In the genomic region with DNA sequence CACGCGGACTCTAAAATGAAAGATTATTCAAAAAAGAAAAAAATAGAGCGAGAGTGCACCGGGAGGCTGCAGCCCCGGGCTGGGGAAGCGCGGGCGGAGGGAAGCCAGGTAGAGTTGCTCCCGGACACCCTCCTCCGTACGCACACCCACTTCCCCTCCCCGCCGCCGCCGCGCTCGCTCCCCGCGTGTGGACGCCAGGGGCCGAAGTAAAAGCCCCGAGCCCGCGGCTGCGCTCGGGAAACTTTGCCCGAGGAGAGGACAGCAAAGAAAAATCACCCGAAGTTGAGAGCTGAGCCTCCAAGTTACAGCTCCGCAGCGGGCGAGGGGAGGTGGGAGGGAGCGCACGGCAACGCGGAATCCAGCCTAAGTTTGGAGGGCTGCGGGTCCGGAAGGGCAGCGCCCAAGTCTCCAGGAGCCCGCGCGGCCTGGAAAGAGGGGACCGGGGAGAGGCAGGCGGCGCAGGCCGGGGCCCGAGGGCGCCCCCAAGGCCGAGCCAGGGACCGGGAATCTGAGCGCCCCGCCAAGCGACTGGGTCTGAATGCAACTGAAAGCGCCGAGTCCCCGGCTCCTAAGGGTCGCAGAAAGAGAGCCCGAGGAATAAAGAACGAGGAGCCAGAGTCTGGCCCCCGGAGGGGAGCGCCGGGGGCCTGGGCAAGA, we compare ENCODE assay signal across 8 cellular contexts. TPM values are rescaled to one million over a fixed set of nuclear protein-coding genes. Genes with fewer than 3 reads are reported as not detected.
A peak's percentile ranks its signal among the peaks of the same experiment; 100 is the strongest.
DNase-seq lines count a peak whose midpoint lies in the region; ATAC-seq, FAIRE-seq and TF ChIP-seq lines count a peak whose summit lies in the region.

No MANE protein-coding gene starts in this region.

- peak; percentile 23 to 41 for ATAC-seq in A549
- ATAC-seq in sciatic nerve = peak; percentile 16

- H3K4me3 Mint-ChIP-seq in activated naive CD8-positive, alpha-beta T cell = peak overlapping the region; percentile 75

- peak overlapping the region; percentile 72 for H3K9ac ChIP-seq in Loucy (ENCODE audit: low read depth, low read length, poor library complexity, severe bottlenecking)

- peak; percentile 16; the same call in 1 of the 3 replicates for TF ChIP-seq CTCF in A549 (IDR thresholded peaks at IDR 0.05)
- no peak for TF ChIP-seq CTCF in GM10248 (IDR thresholded peaks at IDR 0.05; ENCODE audit: control extremely low read depth, extremely low read depth, low read depth, missing control alignments)
- TF ChIP-seq CTCF in Loucy (conservative IDR thresholded peaks at IDR 0.05; ENCODE audit: low read length) = no peak
- TF ChIP-seq CTCF in hepatocyte (IDR thresholded peaks at IDR 0.05; ENCODE audit: poor library complexity) = peak; percentile 3

- H3K4me1 ChIP-seq in A549 (peaks cover 42% of the 10 kb centered on the region), Loucy (ENCODE audit: insufficient read depth, low read length, poor library complexity, severe bottlenecking) (peaks cover 21% of the 10 kb centered on the region), hepatocyte (ENCODE audit: insufficient read depth) (peaks cover 21% of the 10 kb centered on the region)

- H3K27ac ChIP-seq in A549 (peak overlapping the region in 1 of 2 experiments; percentile 55; a peak in 2 of 6 replicates), hepatocyte (peak overlapping the region; percentile 91)

- H3K27me3 Mint-ChIP-seq in activated naive CD8-positive, alpha-beta T cell = peaks cover 19% of the 10 kb centered on the region

- H3K36me3 ChIP-seq in Loucy (ENCODE audit: insufficient read depth, low read length) (no peaks in the 10 kb centered on the region), hepatocyte (replicated peaks; ENCODE audit: insufficient read depth, low read depth) (no peaks in the 10 kb centered on the region)

- peak in 1 of 2 experiments; percentile 17 for DNase-seq in A549 (ENCODE audit: low read depth in 1 of 2, low spot score in 1 of 2)
- DNase-seq in GM10248 (ENCODE audit: extremely low spot score) = peak; percentile 37
- peak; percentile 79 for DNase-seq in hepatocyte (ENCODE audit: low spot score)
- peak; percentile 63 for DNase-seq in sciatic nerve (ENCODE audit: low spot score)
- no peak for DNase-seq in NCI-H128 (lab: John Stamatoyannopoulos, UW; ENCODE audit: unreplicated experiment)
- no peak for DNase-seq in GF-D8 (lab: John Stamatoyannopoulos, UW)

- CTCF ChIA-PET in A549 (lab: Yijun Ruan, JAX) (interaction anchor here (1.2 to 1.4 kb wide), 2 partner anchors 10 to 15 kb away, joined by 3 read pairs; no protein-coding TSS in a partner anchor), GM10248 (lab: Yijun Ruan, JAX) (interaction anchor here (1.0 to 1.6 kb wide), 3 partner anchors 9 to 1528 kb away, joined by 3 to 6 read pairs (median 4); no protein-coding TSS in a partner anchor)

- TF ChIP-seq POLR2A in A549 (IDR thresholded peaks at IDR 0.05; ENCODE audit: low read length) = no peak

- H3F3A ChIP-seq in Loucy (ENCODE audit: low read depth) = no peaks in the 10 kb centered on the region

- H4K20me1 ChIP-seq in Loucy (ENCODE audit: insufficient read depth, low read length, poor library complexity, severe bottlenecking) = peaks cover 23% of the 10 kb centered on the region
- H4K20me1 ChIP-seq in hepatocyte (ENCODE audit: insufficient read depth, poor library complexity, severe bottlenecking) = no peaks in the 10 kb centered on the region

- H3K4me3 ChIP-seq in A549 (peak overlapping the region; percentile 63), Loucy (ENCODE audit: low read length, poor library complexity, severe bottlenecking) (peak overlapping the region; percentile 93), hepatocyte (peak overlapping the region; percentile 92)

- H3K4me1 Mint-ChIP-seq in activated naive CD8-positive, alpha-beta T cell (ENCODE audit: low read depth) = peaks cover 42% of the 10 kb centered on the region

- H3K79me2 ChIP-seq in Loucy (ENCODE audit: insufficient read depth, low read length) (peaks cover 39% of the 10 kb centered on the region), hepatocyte (peaks cover 36% of the 10 kb centered on the region)

- POLR2A ChIA-PET in A549 (lab: Yijun Ruan, JAX) = interaction anchor here (0.6 kb wide), 1 partner anchor 21 kb away, joined by 5 read pairs; no protein-coding TSS in a partner anchor
- POLR2A ChIA-PET in GM10248 (lab: Yijun Ruan, JAX) = no interaction called here

- no peak overlapping the region for H3K27ac Mint-ChIP-seq in activated naive CD8-positive, alpha-beta T cell

- TF ChIP-seq EP300 in A549 (IDR thresholded peaks at IDR 0.05) = no peak

- H3K36me3 Mint-ChIP-seq in activated naive CD8-positive, alpha-beta T cell = no peaks in the 10 kb centered on the region

- 2% methylated on average over 57 of the region's 61 CpGs for WGBS in A549 (ENCODE audit: missing lambda C conversion rate)
- under 1% methylated on average over 53 of the region's 61 CpGs for WGBS in hepatocyte (ENCODE audit: low lambda C conversion rate, missing lambda C conversion rate)

- H3K4me2 ChIP-seq in A549 (peak overlapping the region; percentile 99), Loucy (ENCODE audit: low read depth, low read length, poor library complexity, severe bottlenecking) (peak overlapping the region; percentile 80), hepatocyte (peak overlapping the region; percentile 98)

- no peak for FAIRE-seq in A549 (lab: Jason Lieb, UNC)

- H3K9me3 ChIP-seq in A549 = no peaks in the 10 kb centered on the region
- no peaks in the 10 kb centered on the region for H3K9me3 ChIP-seq in Loucy (ENCODE audit: insufficient read depth, low read depth, low read length)
- no peaks in the 10 kb centered on the region for H3K9me3 ChIP-seq in hepatocyte (ENCODE audit: low read depth)

- H3K9me2 ChIP-seq in Loucy (replicated peaks; ENCODE audit: low read depth, low read length) (no peaks in the 10 kb centered on the region), hepatocyte (replicated peaks; ENCODE audit: insufficient read depth) (no peaks in the 10 kb centered on the region)

- H3K27me3 ChIP-seq in Loucy (ENCODE audit: insufficient read depth, low read length, poor library complexity, severe bottlenecking) = peaks cover 37% of the 10 kb centered on the region
- H3K27me3 ChIP-seq in hepatocyte = no peaks in the 10 kb centered on the region

- TF ChIP-seq RAD21 in A549 (conservative IDR thresholded peaks at IDR 0.05 in 1 of 2, IDR thresholded peaks at IDR 0.05 in 1 of 2) = no peak

- H2AFZ ChIP-seq in Loucy (ENCODE audit: low read length) (peak overlapping the region; percentile 88), hepatocyte (peak overlapping the region; percentile 59)

- intact Hi-C loops in sciatic nerve (cut with DNase I) = no loop called here

- H3K9me3 Mint-ChIP-seq in activated naive CD8-positive, alpha-beta T cell (ENCODE audit: low read depth) = no peaks in the 10 kb centered on the region

TF ChIP-seq in A549, 52 proteins besides CTCF, POLR2A, EP300 and RAD21:
- TF ChIP-seq RNF2 (IDR thresholded peaks at IDR 0.05; ENCODE audit: borderline replicate concordance, low read depth) (peak; percentile 88; the same call in 1 of the 2 replicates), MYC (IDR thresholded peaks at IDR 0.05; ENCODE audit: borderline replicate concordance, low read length) (no peak)

RNA-seq across cellular contexts. Expression of a gene that starts 0.7 kb away (rescaled TPM):
- polyA plus RNA-seq in A549 (2011; rRNA removed) (0.12 and 0.13 TPM in 2 replicates), A549 (2017; fragmentation: RNase III; extraction: RNeasy Plus Mini Kit Qiagen cat#74134 plus additional on column Dnase treatment) (0.04 to 0.12 TPM in 2 of 3 replicates, not detected in the other), hepatocyte (18.4 and 22.6 TPM in 2 replicates)
- 0.03 TPM in 2 replicates for polyA plus RNA-seq in A549 (2012; cell fraction: cytosol; rRNA removed)
- 0.01 and 0.02 TPM in 2 replicates for polyA plus RNA-seq in A549 (2012; cell fraction: nucleus; rRNA removed)
- polyA minus RNA-seq in A549 (2011; rRNA and poly(A)+ RNA removed) = 0.10 and 0.41 TPM in 2 replicates
- total RNA-seq in hepatocyte (11.6 and 14.4 TPM in 2 replicates), sciatic nerve (1.6 TPM)

Comparison
In these comparisons a context has a peak if more than half of its experiments do, and no peak if none do; other contexts are left out.
1. DNase-seq: peak in GM10248 (single experiment), hepatocyte (single experiment) and sciatic nerve (single experiment); none in NCI-H128 (single experiment) and GF-D8 (single experiment).
2. CTCF ChIP-seq: peak in A549 (single experiment) and hepatocyte (single experiment); none in GM10248 (single experiment) and Loucy (single experiment).
3. Peak in every context shown above with its lines, with median percentiles within 50 percentile points of each other: H3K4me2 ChIP-seq and H3K4me3 ChIP-seq.